8 cellular contexts compared by ENCODE assay signal in genomic region chr9:129989362-129989708, GRCh38. TPM values are rescaled to one million over a fixed set of nuclear protein-coding genes. Genes with fewer than 3 reads are reported as not detected.
DNase-seq lines count a peak whose midpoint lies in the region; ATAC-seq and TF ChIP-seq lines count a peak whose summit lies in the region.
"Had no signal": no experiment of that assay in that cellular context is flagged by ENCODE, and none has a peak within 500 bp of the region (broad histone marks: within the 10 kb centered on the region; RNA-seq: fewer than 3 reads in every experiment).

No MANE protein-coding gene starts in this region.

- H3K4me2 ChIP-seq in OCI-LY1 (ENCODE audit: low read length) = peak overlapping the region; percentile 26; the same call in 1 of the 2 replicates
- H3K4me2 ChIP-seq in neural progenitor cell = no peak overlapping the region

- no peaks in the 10 kb centered on the region for H3K9me2 ChIP-seq in OCI-LY1 (ENCODE audit: low read depth, low read length)

- H3K9me3 Mint-ChIP-seq in central memory CD8-positive, alpha-beta T cell = no peaks in the 10 kb centered on the region
- H3K9me3 Mint-ChIP-seq in stimulated activated effector memory CD8-positive, alpha-beta T cell treated with anti-CD3 and anti-CD28 coated beads, Interleukin-12 subunit alpha, Interleukin-12 subunit beta, amount 100 ng/mL, for 72 hours = no peaks in the 10 kb centered on the region
- peaks cover 11% of the 10 kb centered on the region for H3K9me3 Mint-ChIP-seq in neural progenitor cell

- H3K27me3 ChIP-seq in OCI-LY1 (ENCODE audit: insufficient read depth, low read length) = no peaks in the 10 kb centered on the region
- no peaks in the 10 kb centered on the region for H3K27me3 ChIP-seq in neural progenitor cell

- peak overlapping the region; percentile 56 for H3K4me3 ChIP-seq in GM12865 (ENCODE audit: low read depth, low read length)
- H3K4me3 ChIP-seq in OCI-LY1 (ENCODE audit: low read depth, low read length, poor library complexity, severe bottlenecking) = no peak overlapping the region
- no peak overlapping the region for H3K4me3 ChIP-seq in neural progenitor cell

- H3K4me1 Mint-ChIP-seq in central memory CD8-positive, alpha-beta T cell = peaks cover 72% of the 10 kb centered on the region
- H3K4me1 Mint-ChIP-seq in stimulated activated effector memory CD8-positive, alpha-beta T cell treated with anti-CD3 and anti-CD28 coated beads, Interleukin-12 subunit alpha, Interleukin-12 subunit beta, amount 100 ng/mL, for 72 hours = peaks cover 77% of the 10 kb centered on the region
- no peaks in the 10 kb centered on the region for H3K4me1 Mint-ChIP-seq in neural progenitor cell

- no peak for DNase-seq in GM12865 (ENCODE audit: low read depth)
- DNase-seq in central memory CD8-positive, alpha-beta T cell (ENCODE audit: low spot score in 2 of 2) = no peak
- DNase-seq in stimulated activated effector memory CD8-positive, alpha-beta T cell treated with anti-CD3 and anti-CD28 coated beads, Interleukin-12 subunit alpha, Interleukin-12 subunit beta, amount 100 ng/mL, for 72 hours (ENCODE audit: low spot score in 2 of 2) = no peak
- DNase-seq in neural progenitor cell (ENCODE audit: low spot score) = no peak
- no peak for DNase-seq in stimulated activated CD8-positive, alpha-beta memory T cell treated with anti-CD3 and anti-CD28 coated beads, Interleukin-4, amount 100 ng/mL, for 48 hours

- no peaks in the 10 kb centered on the region for H3K9me3 ChIP-seq in OCI-LY1 (ENCODE audit: low read length)
- no peaks in the 10 kb centered on the region for H3K9me3 ChIP-seq in neural progenitor cell (ENCODE audit: low read depth)

- H3K36me3 Mint-ChIP-seq in central memory CD8-positive, alpha-beta T cell (ENCODE audit: insufficient read depth) = peaks cover 47% of the 10 kb centered on the region
- no peaks in the 10 kb centered on the region for H3K36me3 Mint-ChIP-seq in stimulated activated effector memory CD8-positive, alpha-beta T cell treated with anti-CD3 and anti-CD28 coated beads, Interleukin-12 subunit alpha, Interleukin-12 subunit beta, amount 100 ng/mL, for 72 hours
- H3K36me3 Mint-ChIP-seq in neural progenitor cell = peaks cover 23% of the 10 kb centered on the region

- no peak overlapping the region for H3K9ac ChIP-seq in OCI-LY1 (ENCODE audit: low read length)
- no peak overlapping the region for H3K9ac ChIP-seq in neural progenitor cell

- H3K79me2 ChIP-seq in OCI-LY1 (ENCODE audit: insufficient read depth, low read length) (no peaks in the 10 kb centered on the region), neural progenitor cell (ENCODE audit: low read depth) (peaks cover 4% of the 10 kb centered on the region)

- H3K4me3 Mint-ChIP-seq in central memory CD8-positive, alpha-beta T cell = peak overlapping the region; percentile 27
- peak overlapping the region; percentile 71 for H3K4me3 Mint-ChIP-seq in stimulated activated effector memory CD8-positive, alpha-beta T cell treated with anti-CD3 and anti-CD28 coated beads, Interleukin-12 subunit alpha, Interleukin-12 subunit beta, amount 100 ng/mL, for 72 hours
- H3K4me3 Mint-ChIP-seq in neural progenitor cell = no peak overlapping the region
- H3K4me3 Mint-ChIP-seq: neural crest cell had no signal

- peak overlapping the region; percentile 97 for H3K27ac Mint-ChIP-seq in central memory CD8-positive, alpha-beta T cell (ENCODE audit: low read depth)
- peak overlapping the region; percentile 95 for H3K27ac Mint-ChIP-seq in stimulated activated effector memory CD8-positive, alpha-beta T cell treated with anti-CD3 and anti-CD28 coated beads, Interleukin-12 subunit alpha, Interleukin-12 subunit beta, amount 100 ng/mL, for 72 hours
- no peak overlapping the region for H3K27ac Mint-ChIP-seq in neural progenitor cell

- H4K20me1 ChIP-seq in OCI-LY1 (ENCODE audit: insufficient read depth, low read length) (no peaks in the 10 kb centered on the region), neural progenitor cell (ENCODE audit: low read depth) (peaks cover 2% of the 10 kb centered on the region)

- no peaks in the 10 kb centered on the region for H3K27me3 Mint-ChIP-seq in central memory CD8-positive, alpha-beta T cell
- H3K27me3 Mint-ChIP-seq in neural progenitor cell (ENCODE audit: insufficient read depth, low read depth) = peaks cover 2% of the 10 kb centered on the region

- H3F3A ChIP-seq in OCI-LY1 (ENCODE audit: insufficient read depth, low read length) (no peaks in the 10 kb centered on the region), neural progenitor cell (ENCODE audit: low read depth) (no peaks in the 10 kb centered on the region)

- H3K27ac ChIP-seq in OCI-LY1 (ENCODE audit: low read depth, low read length, poor library complexity, severe bottlenecking) (peak overlapping the region; percentile 39), neural progenitor cell (no peak overlapping the region)

- no peak overlapping the region for H2AFZ ChIP-seq in OCI-LY1 (ENCODE audit: low read length)
- H2AFZ ChIP-seq in neural progenitor cell (replicated peaks) = no peak overlapping the region

- H3K4me1 ChIP-seq in OCI-LY1 (ENCODE audit: insufficient read depth, low read length, severe bottlenecking) (peaks cover 33% of the 10 kb centered on the region), neural progenitor cell (no peaks in the 10 kb centered on the region)

- no peak for TF ChIP-seq CTCF in GM12865 (IDR thresholded peaks at IDR 0.05; ENCODE audit: insufficient read depth, low read depth, low read length, missing control alignments)
- no peak for TF ChIP-seq CTCF in OCI-LY1 (IDR thresholded peaks at IDR 0.05; ENCODE audit: low read length)
- no peak for TF ChIP-seq CTCF in neural progenitor cell (IDR thresholded peaks at IDR 0.05)

- no peak for ATAC-seq in central memory CD8-positive, alpha-beta T cell (replicated peaks; ENCODE audit: extremely low read depth, poor library complexity, severe bottlenecking)
- ATAC-seq in stimulated activated effector memory CD8-positive, alpha-beta T cell treated with anti-CD3 and anti-CD28 coated beads, Interleukin-12 subunit alpha, Interleukin-12 subunit beta, amount 100 ng/mL, for 72 hours = no peak
- no peak for ATAC-seq in GM19023 (IDR thresholded peaks at IDR 0.05; ENCODE audit: unreplicated experiment)

- H3K36me3 ChIP-seq in OCI-LY1 (ENCODE audit: insufficient read depth, low read length) (no peaks in the 10 kb centered on the region), neural progenitor cell (no peaks in the 10 kb centered on the region)

RNA-seq across cellular contexts. Expression of gene FNBP1, which starts 53.7 kb away (rescaled TPM):
- 24.3 and 34.9 TPM in 2 replicates for total RNA-seq in neural progenitor cell (ENCODE audit: low replicate concordance)
